Comparison of ENCODE assay signal across 27 cellular contexts in genomic region chr7:90853205-90853604, GRCh38.
DNase-seq lines count a peak whose midpoint lies in the region; ATAC-seq and TF ChIP-seq lines count a peak whose summit lies in the region.
"Had no signal": no experiment of that assay in that cellular context is flagged by ENCODE, and none has a peak within 500 bp of the region (broad histone marks: within the 10 kb centered on the region; RNA-seq: fewer than 3 reads in every experiment).

No MANE protein-coding gene starts in this region.

- no peak for DNase-seq in WERI-Rb-1
- no peak for DNase-seq in NAMALWA (ENCODE audit: low spot score)
- DNase-seq in GM19238 (ENCODE audit: insufficient read length, low spot score), result no peak
- no peak for DNase-seq in EL
- DNase-seq: activated CD4-positive, alpha-beta T cell treated with anti-CD3 and anti-CD28 coated beads, Interleukin-2, amount 10 ng/mL, durations not matched to agents 7 days and 5 days; activated CD8-positive, alpha-beta memory T cell treated with anti-CD3 and anti-CD28 coated beads, Interleukin-2, amount 50 U/mL, for 48 hours; activated gamma-delta T cell; adrenal gland; foreskin fibroblast; hippocampal formation; islet precursor cell; NCI-H1417 treated with DMSO at 0.1 percent for 48 hours; NCI-H69; nucleus accumbens; OCI-M1; SIG-M5; T-helper 1 cell had no signal

- H3K4me3 ChIP-seq in WERI-Rb-1 (ENCODE audit: low read depth, low read length), result no peak overlapping the region
- H3K4me3 ChIP-seq: adrenal gland, HAP-1, lung, right atrium auricular region, thoracic aorta had no signal

- TF ChIP-seq CTCF in WERI-Rb-1 (IDR thresholded peaks at IDR 0.05; ENCODE audit: low read depth, low read length), result no peak

- H3K27me3 Mint-ChIP-seq in activated T-helper 17 cell treated with anti-CD3 and anti-CD28 coated beads, Interleukin-2, amount 50 U/mL, for 72 hours, result no peaks in the 10 kb centered on the region
- H3K27me3 Mint-ChIP-seq: activated CD4-positive, alpha-beta T cell treated with anti-CD3 and anti-CD28 coated beads, Interleukin-2, amount 10 ng/mL, durations not matched to agents 7 days and 5 days had no signal

- H3K36me3 ChIP-seq in WERI-Rb-1, result no peaks in the 10 kb centered on the region; the same call in none of the 2 replicates
- H3K36me3 ChIP-seq: adrenal gland, HAP-1, right atrium auricular region, thoracic aorta had no signal

- no peaks in the 10 kb centered on the region for H3K27me3 ChIP-seq in WERI-Rb-1 (ENCODE audit: insufficient read depth, low read depth, severe bottlenecking)
- H3K27me3 ChIP-seq: adrenal gland, right atrium auricular region had no signal

- H3K4me3 Mint-ChIP-seq in activated T-helper 17 cell treated with anti-CD3 and anti-CD28 coated beads, Interleukin-2, amount 50 U/mL, for 72 hours, result no peak overlapping the region
- H3K4me3 Mint-ChIP-seq: activated CD4-positive, alpha-beta T cell treated with anti-CD3 and anti-CD28 coated beads, Interleukin-2, amount 10 ng/mL, durations not matched to agents 7 days and 5 days; CD14-positive monocyte had no signal

- H3K27ac Mint-ChIP-seq in activated T-helper 17 cell treated with anti-CD3 and anti-CD28 coated beads, Interleukin-2, amount 50 U/mL, for 72 hours, result no peak overlapping the region
- H3K27ac Mint-ChIP-seq: activated CD4-positive, alpha-beta T cell treated with anti-CD3 and anti-CD28 coated beads, Interleukin-2, amount 10 ng/mL, durations not matched to agents 7 days and 5 days; CD14-positive monocyte had no signal

- H3K36me3 Mint-ChIP-seq in activated T-helper 17 cell treated with anti-CD3 and anti-CD28 coated beads, Interleukin-2, amount 50 U/mL, for 72 hours (ENCODE audit: low read depth), result no peaks in the 10 kb centered on the region
- H3K36me3 Mint-ChIP-seq: CD14-positive monocyte had no signal

- no peaks in the 10 kb centered on the region for H3K9me3 ChIP-seq in WERI-Rb-1 (ENCODE audit: severe bottlenecking)
- H3K9me3 ChIP-seq: adrenal gland, HAP-1, right atrium auricular region, thoracic aorta had no signal

- H3K9me3 Mint-ChIP-seq in activated T-helper 17 cell treated with anti-CD3 and anti-CD28 coated beads, Interleukin-2, amount 50 U/mL, for 72 hours, result peaks cover 7% of the 10 kb centered on the region
- H3K9me3 Mint-ChIP-seq: activated CD4-positive, alpha-beta T cell treated with anti-CD3 and anti-CD28 coated beads, Interleukin-2, amount 10 ng/mL, durations not matched to agents 7 days and 5 days had no signal

- peak overlapping the region; percentile 69 for H3K27ac ChIP-seq in WERI-Rb-1
- H3K27ac ChIP-seq: adrenal gland, epithelial cell of prostate, right atrium auricular region, thoracic aorta had no signal

- ATAC-seq in GM18498 (IDR thresholded peaks at IDR 0.05; ENCODE audit: unreplicated experiment) (peak; percentile 64), GM19395 (IDR thresholded peaks at IDR 0.05; ENCODE audit: unreplicated experiment) (peak; percentile 61), HG02623 (IDR thresholded peaks at IDR 0.05; ENCODE audit: unreplicated experiment) (peak; percentile 66)
- no peak for ATAC-seq in activated T-helper 17 cell treated with anti-CD3 and anti-CD28 coated beads, Interleukin-2, amount 50 U/mL, for 72 hours (replicated peaks)

- H3K4me1 Mint-ChIP-seq in activated T-helper 17 cell treated with anti-CD3 and anti-CD28 coated beads, Interleukin-2, amount 50 U/mL, for 72 hours, result no peaks in the 10 kb centered on the region
- H3K4me1 Mint-ChIP-seq: activated CD4-positive, alpha-beta T cell treated with anti-CD3 and anti-CD28 coated beads, Interleukin-2, amount 10 ng/mL, durations not matched to agents 7 days and 5 days; CD14-positive monocyte had no signal
